ENCODE assay signal across 1 cellular context in the genomic region with DNA sequence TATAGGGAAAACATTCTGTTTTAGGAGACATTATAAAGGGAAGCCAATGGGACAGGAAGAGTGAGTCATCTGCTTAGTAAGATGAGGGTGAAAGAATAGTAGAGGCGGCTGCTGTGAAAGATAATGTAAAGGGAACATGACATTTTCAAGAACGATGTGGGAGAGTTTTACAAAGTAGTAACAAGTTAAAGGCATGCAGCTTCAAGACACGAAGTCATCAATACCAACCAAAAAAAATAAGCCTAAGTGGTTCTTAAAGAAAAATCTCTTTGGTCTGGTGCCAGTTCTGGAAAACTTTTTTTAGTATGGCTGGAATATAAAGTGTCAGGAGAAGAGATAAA.
TF ChIP-seq lines count a peak whose summit lies in the region.

No MANE protein-coding gene starts in this region.

TF ChIP-seq in SK-N-SH, 30 proteins besides CTCF, POLR2A, EP300 and RAD21 (continued from another document):
- TF ChIP-seq, protein P1, sequence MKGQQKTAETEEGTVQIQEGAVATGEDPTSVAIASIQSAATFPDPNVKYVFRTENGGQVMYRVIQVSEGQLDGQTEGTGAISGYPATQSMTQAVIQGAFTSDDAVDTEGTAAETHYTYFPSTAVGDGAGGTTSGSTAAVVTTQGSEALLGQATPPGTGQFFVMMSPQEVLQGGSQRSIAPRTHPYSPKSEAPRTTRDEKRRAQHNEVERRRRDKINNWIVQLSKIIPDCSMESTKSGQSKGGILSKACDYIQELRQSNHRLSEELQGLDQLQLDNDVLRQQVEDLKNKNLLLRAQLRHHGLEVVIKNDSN (IDR thresholded peaks at IDR 0.05; ENCODE audit: borderline replicate concordance, low read depth): no peak
- 0 out of 2 replicates have a peak, but pooled peaks have one; percentile 17 for TF ChIP-seq SIN3A (IDR thresholded peaks at IDR 0.05; ENCODE audit: borderline replicate concordance, low read depth, low read length)
- TF ChIP-seq MXI1 (IDR thresholded peaks at IDR 0.05; ENCODE audit: low read depth, low read length): no peak
- TF ChIP-seq, protein P2, sequence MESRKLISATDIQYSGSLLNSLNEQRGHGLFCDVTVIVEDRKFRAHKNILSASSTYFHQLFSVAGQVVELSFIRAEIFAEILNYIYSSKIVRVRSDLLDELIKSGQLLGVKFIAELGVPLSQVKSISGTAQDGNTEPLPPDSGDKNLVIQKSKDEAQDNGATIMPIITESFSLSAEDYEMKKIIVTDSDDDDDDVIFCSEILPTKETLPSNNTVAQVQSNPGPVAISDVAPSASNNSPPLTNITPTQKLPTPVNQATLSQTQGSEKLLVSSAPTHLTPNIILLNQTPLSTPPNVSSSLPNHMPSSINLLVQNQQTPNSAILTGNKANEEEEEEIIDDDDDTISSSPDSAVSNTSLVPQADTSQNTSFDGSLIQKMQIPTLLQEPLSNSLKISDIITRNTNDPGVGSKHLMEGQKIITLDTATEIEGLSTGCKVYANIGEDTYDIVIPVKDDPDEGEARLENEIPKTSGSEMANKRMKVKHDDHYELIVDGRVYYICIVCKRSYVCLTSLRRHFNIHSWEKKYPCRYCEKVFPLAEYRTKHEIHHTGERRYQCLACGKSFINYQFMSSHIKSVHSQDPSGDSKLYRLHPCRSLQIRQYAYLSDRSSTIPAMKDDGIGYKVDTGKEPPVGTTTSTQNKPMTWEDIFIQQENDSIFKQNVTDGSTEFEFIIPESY (IDR thresholded peaks at IDR 0.05; ENCODE audit: borderline replicate concordance, low read depth): no peak
- TF ChIP-seq, protein P3, sequence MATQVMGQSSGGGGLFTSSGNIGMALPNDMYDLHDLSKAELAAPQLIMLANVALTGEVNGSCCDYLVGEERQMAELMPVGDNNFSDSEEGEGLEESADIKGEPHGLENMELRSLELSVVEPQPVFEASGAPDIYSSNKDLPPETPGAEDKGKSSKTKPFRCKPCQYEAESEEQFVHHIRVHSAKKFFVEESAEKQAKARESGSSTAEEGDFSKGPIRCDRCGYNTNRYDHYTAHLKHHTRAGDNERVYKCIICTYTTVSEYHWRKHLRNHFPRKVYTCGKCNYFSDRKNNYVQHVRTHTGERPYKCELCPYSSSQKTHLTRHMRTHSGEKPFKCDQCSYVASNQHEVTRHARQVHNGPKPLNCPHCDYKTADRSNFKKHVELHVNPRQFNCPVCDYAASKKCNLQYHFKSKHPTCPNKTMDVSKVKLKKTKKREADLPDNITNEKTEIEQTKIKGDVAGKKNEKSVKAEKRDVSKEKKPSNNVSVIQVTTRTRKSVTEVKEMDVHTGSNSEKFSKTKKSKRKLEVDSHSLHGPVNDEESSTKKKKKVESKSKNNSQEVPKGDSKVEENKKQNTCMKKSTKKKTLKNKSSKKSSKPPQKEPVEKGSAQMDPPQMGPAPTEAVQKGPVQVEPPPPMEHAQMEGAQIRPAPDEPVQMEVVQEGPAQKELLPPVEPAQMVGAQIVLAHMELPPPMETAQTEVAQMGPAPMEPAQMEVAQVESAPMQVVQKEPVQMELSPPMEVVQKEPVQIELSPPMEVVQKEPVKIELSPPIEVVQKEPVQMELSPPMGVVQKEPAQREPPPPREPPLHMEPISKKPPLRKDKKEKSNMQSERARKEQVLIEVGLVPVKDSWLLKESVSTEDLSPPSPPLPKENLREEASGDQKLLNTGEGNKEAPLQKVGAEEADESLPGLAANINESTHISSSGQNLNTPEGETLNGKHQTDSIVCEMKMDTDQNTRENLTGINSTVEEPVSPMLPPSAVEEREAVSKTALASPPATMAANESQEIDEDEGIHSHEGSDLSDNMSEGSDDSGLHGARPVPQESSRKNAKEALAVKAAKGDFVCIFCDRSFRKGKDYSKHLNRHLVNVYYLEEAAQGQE (IDR thresholded peaks at IDR 0.05; ENCODE audit: low read depth, low read length): no peak
- no peak for TF ChIP-seq MEF2A (IDR thresholded peaks at IDR 0.05; ENCODE audit: borderline replicate concordance, low read depth)
- TF ChIP-seq RXRA (IDR thresholded peaks at IDR 0.05; ENCODE audit: borderline replicate concordance, low read depth): peak; percentile 40; the same call in 1 of the 2 replicates
- no peak for TF ChIP-seq SMC3 (IDR thresholded peaks at IDR 0.05; ENCODE audit: low read depth, low read length)
TF ChIP-seq in SK-N-SH: peak in this region for 10.
